ENCODE assay signal across 8 cellular contexts in the genomic region with DNA sequence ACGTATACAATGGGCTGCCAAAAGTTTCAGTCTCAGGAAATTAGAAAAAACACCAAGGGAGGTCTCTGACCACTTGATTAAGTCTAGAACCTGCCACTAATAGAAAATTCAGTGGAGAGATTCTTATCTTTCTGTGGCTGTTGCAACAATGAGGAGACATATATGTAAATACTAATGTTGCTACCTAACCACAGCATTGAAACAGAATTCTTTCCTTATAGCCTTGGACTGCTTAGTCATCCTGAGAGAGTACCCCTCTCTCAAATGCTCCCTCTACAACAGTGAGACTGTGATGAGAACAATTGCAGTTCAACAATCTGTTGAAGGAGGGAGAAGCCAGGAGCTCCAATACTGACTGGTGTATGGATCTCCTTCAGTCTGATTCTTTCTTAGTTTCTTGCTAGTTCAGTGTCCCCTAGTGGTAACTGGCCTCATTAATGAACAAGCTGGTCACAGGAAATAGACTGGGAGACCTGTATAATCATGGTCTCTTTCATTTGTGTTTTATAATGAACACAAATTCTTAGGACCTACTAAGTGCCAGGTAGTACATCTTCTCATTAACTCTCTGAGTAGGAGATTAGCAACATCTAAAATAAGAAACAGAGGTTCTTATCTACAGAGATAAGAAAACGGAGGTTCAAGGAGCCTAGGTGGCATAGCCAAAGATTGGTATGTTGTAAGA.
DNase-seq lines count a peak whose midpoint lies in the region; ATAC-seq, FAIRE-seq and TF ChIP-seq lines count a peak whose summit lies in the region.

No MANE protein-coding gene starts in this region.

- DNase-seq in GM10248 (ENCODE audit: extremely low spot score): peak; percentile 40
- DNase-seq in HCT116 (ENCODE audit: low read depth, low spot score): peak; percentile 71
- peak; percentile 62 for DNase-seq in LNCaP clone FGC (ENCODE audit: low read depth)
- peak; percentile 25 to 62 for DNase-seq in SHP77 (lab: John Stamatoyannopoulos, UW)
- DNase-seq in H1 (ENCODE audit: low read depth in 1 of 2, low spot score in 2 of 2): no peak
- peak in 1 of 2 donors; percentile 38 for DNase-seq in memory B cell (ENCODE audit: low spot score in 2 of 2)
- DNase-seq in upper lobe of right lung: no peak

- no peaks in the 10 kb centered on the region for H3K23me2 ChIP-seq in H1 (ENCODE audit: low read depth, low read length)

- H3K27ac ChIP-seq in 22Rv1 (no peak overlapping the region; the same call in 1 of the 2 replicates), HCT116 (ENCODE audit: low read depth, low read length) (peak overlapping the region; percentile 21; the same call in 1 of the 2 replicates), H1 (ENCODE audit: low read depth, low read length) (no peak overlapping the region), upper lobe of right lung (peak overlapping the region; percentile 24)

- H4K91ac ChIP-seq in H1 (replicated peaks; ENCODE audit: insufficient read length, low read length): peak overlapping the region; percentile 38

- no peak overlapping the region for H2AK5ac ChIP-seq in H1 (ENCODE audit: low read depth, low read length)

- BruUV-seq in HCT116 (replicated peaks; lab: Mats Ljungman, UMichigan): no TSS peak

- peak; percentile 78 for ATAC-seq in HCT116
- ATAC-seq in memory B cell (ENCODE audit: low read depth): peak; percentile 87
- peak; percentile 95 for ATAC-seq in upper lobe of right lung

- no peak overlapping the region for H2BK5ac ChIP-seq in H1 (ENCODE audit: low read depth, low read length)

- no peak for TF ChIP-seq POLR2A in HCT116 (IDR thresholded peaks at IDR 0.05; ENCODE audit: borderline replicate concordance, extremely low read depth, insufficient read depth, insufficient read length)
- no peak for TF ChIP-seq POLR2A in H1 (IDR thresholded peaks at IDR 0.05; ENCODE audit: control extremely low read depth in 1 of 2, low read depth in 2 of 2, low read length in 2 of 2)

- TF ChIP-seq RAD21 in HCT116 (IDR thresholded peaks at IDR 0.05; ENCODE audit: low read depth): peak; percentile 93
- peak; percentile 84 for TF ChIP-seq RAD21 in H1 (IDR thresholded peaks at IDR 0.05 in 1 of 2, conservative IDR thresholded peaks at IDR 0.05 in 1 of 2; ENCODE audit: low read depth in 2 of 2, low read length in 2 of 2)

- no peak overlapping the region for H2BK120ac ChIP-seq in H1 (replicated peaks; ENCODE audit: low read depth, low read length)

- no peak overlapping the region for H4K5ac ChIP-seq in H1 (ENCODE audit: insufficient read length, low read depth, low read length)

- no peak overlapping the region for H2BK20ac ChIP-seq in H1 (ENCODE audit: low read length)

- no peak overlapping the region for H3K23ac ChIP-seq in H1 (ENCODE audit: insufficient read length)

- H4K8ac ChIP-seq in H1 (ENCODE audit: extremely low read depth, insufficient read depth, low read length): no peak overlapping the region

- H2AFZ ChIP-seq in HCT116 (ENCODE audit: low read depth, low read length, poor library complexity, severe bottlenecking) (no peak overlapping the region), H1 (ENCODE audit: low read length) (no peak overlapping the region)

- H3K79me2 ChIP-seq in HCT116 (ENCODE audit: insufficient read depth, low read length): no peaks in the 10 kb centered on the region
- no peaks in the 10 kb centered on the region for H3K79me2 ChIP-seq in H1 (ENCODE audit: control insufficient read depth in 1 of 2, insufficient read depth in 2 of 2, low read length in 2 of 2)

- CTCF ChIA-PET in GM10248 (lab: Yijun Ruan, JAX): interaction anchor here (0.6 to 2.0 kb wide), 13 partner anchors 9 to 670 kb away, joined by 3 to 9 read pairs (median 3); no protein-coding TSS in a partner anchor
- CTCF ChIA-PET in HCT116 (lab: Charles Lee): interaction anchor here (0.6 to 2.1 kb wide), 12 partner anchors 10 to 536 kb away, joined by 3 to 8 read pairs (median 4); no protein-coding TSS in a partner anchor
- CTCF ChIA-PET in H1 (lab: Charles Lee; ENCODE audit: partially characterized antibody): interaction anchor here (0.5 to 1.4 kb wide), 20 partner anchors 9 to 591 kb away, joined by 3 to 9 read pairs (median 3); no protein-coding TSS in a partner anchor

- H3K4me1 Mint-ChIP-seq in memory B cell: peaks cover 26% of the 10 kb centered on the region

- peak overlapping the region; percentile 29 for H3K4me2 ChIP-seq in HCT116 (ENCODE audit: low read length)
- H3K4me2 ChIP-seq in H1 (ENCODE audit: insufficient read depth in 1 of 2, low read depth in 2 of 2, low read length in 2 of 2): no peak overlapping the region

- peak overlapping the region; percentile 61 for H3K4me3 Mint-ChIP-seq in memory B cell

- 79% methylated on average over 2 of the region's 2 CpGs; no CpG with 5 or more reads in 1 of the 2 experiments for WGBS in H1 (ENCODE audit: extremely low coverage in 1 of 2, insufficient coverage in 1 of 2, insufficient read length in 1 of 2, insufficient replicate concordance in 2 of 2, low coverage in 1 of 2, low lambda C conversion rate in 2 of 2, missing lambda C conversion rate in 1 of 2), 2 experiments

- peak overlapping the region; percentile 20; the same call in 1 of the 2 replicates for H3K9ac ChIP-seq in HCT116 (ENCODE audit: low read length)
- no peak overlapping the region for H3K9ac ChIP-seq in H1 (replicated peaks in 1 of 4; ENCODE audit: extremely low read depth in 1 of 4, low read depth in 3 of 4, low read length in 3 of 4)

- H4K20me1 ChIP-seq in HCT116 (ENCODE audit: insufficient read depth) (no peaks in the 10 kb centered on the region), H1 (replicated peaks in 1 of 2; ENCODE audit: control insufficient read depth in 1 of 2, insufficient read depth in 2 of 2, low read length in 2 of 2) (no peaks in the 10 kb centered on the region)

- no peak overlapping the region for H3K4ac ChIP-seq in H1 (replicated peaks; ENCODE audit: insufficient read length, low read depth, low read length)

- H3K27ac Mint-ChIP-seq in memory B cell: peak overlapping the region; percentile 45

- RAD21 ChIA-PET in HCT116 (lab: Charles Lee; ENCODE audit: low non-redundant PET in 1 of 2, low total read pairs in 2 of 2, uncharacterized antibody in 2 of 2, unreplicated experiment in 2 of 2): interaction anchor here in 1 of 2 experiments (0.6 to 1.0 kb wide), 3 partner anchors 219 to 278 kb away, joined by 3 to 4 read pairs (median 3); no protein-coding TSS in a partner anchor

- no peaks in the 10 kb centered on the region for H3K9me2 ChIP-seq in HCT116 (ENCODE audit: insufficient read depth)

- TF ChIP-seq EP300 in H1 (IDR thresholded peaks at IDR 0.05; ENCODE audit: borderline replicate concordance in 1 of 2, low read depth in 2 of 2, low read length in 2 of 2): no peak

- H3K56ac ChIP-seq in H1 (replicated peaks; ENCODE audit: insufficient read length, low read depth, low read length): no peak overlapping the region

- H3K9me3 Mint-ChIP-seq in memory B cell: no peaks in the 10 kb centered on the region

- H3K4me3 ChIP-seq in HCT116 (replicated peaks in 1 of 2; ENCODE audit: low read depth in 1 of 2, low read length in 2 of 2) (no peak overlapping the region), LNCaP clone FGC (ENCODE audit: low read depth, low read length) (no peak overlapping the region), H1 (ENCODE audit: extremely low read depth in 1 of 4, insufficient read depth in 2 of 4, low read depth in 3 of 4, low read length in 4 of 4) (no peak overlapping the region), upper lobe of right lung (no peak overlapping the region)

- H3K36me3 ChIP-seq in HCT116 (ENCODE audit: control insufficient read depth in 1 of 2, insufficient read depth in 2 of 2, low read length in 2 of 2): no peaks in the 10 kb centered on the region
- H3K36me3 ChIP-seq in H1 (ENCODE audit: control insufficient read depth in 2 of 4, insufficient read depth in 4 of 4, low read length in 3 of 4): no peaks in the 10 kb centered on the region
- H3K36me3 ChIP-seq in upper lobe of right lung: no peaks in the 10 kb centered on the region

- H3K36me3 Mint-ChIP-seq in memory B cell: no peaks in the 10 kb centered on the region

- TF ChIP-seq CTCF in 22Rv1 (IDR thresholded peaks at IDR 0.05) (peak; percentile 88), GM10248 (IDR thresholded peaks at IDR 0.05; ENCODE audit: control extremely low read depth, extremely low read depth, low read depth, missing control alignments) (peak; percentile 81), HCT116 (IDR thresholded peaks at IDR 0.05 in 2 of 3, conservative IDR thresholded peaks at IDR 0.05 in 1 of 3; ENCODE audit: borderline replicate concordance in 1 of 3, insufficient read depth in 1 of 3, low read depth in 2 of 3, low read length in 2 of 3) (peak; percentile 69 to 87 (median 73); a peak in 5 of 6 replicates), LNCaP clone FGC (IDR thresholded peaks at IDR 0.05; ENCODE audit: control insufficient read depth, extremely low read depth, insufficient read depth) (peak; percentile 86), H1 (IDR thresholded peaks at IDR 0.05; ENCODE audit: control extremely low read depth in 1 of 3, insufficient read depth in 1 of 3, low read depth in 1 of 3, low read length in 3 of 3) (peak in 2 of 3 experiments; percentile 65 to 80; a peak in 3 of 4 replicates), upper lobe of right lung (IDR thresholded peaks at IDR 0.05) (peak; percentile 86)

- no peaks in the 10 kb centered on the region for H3K9me3 ChIP-seq in HCT116 (ENCODE audit: control insufficient read depth in 1 of 2, insufficient read depth in 1 of 2, low read depth in 1 of 2, low read length in 2 of 2)
- no peaks in the 10 kb centered on the region for H3K9me3 ChIP-seq in H1 (ENCODE audit: insufficient read depth in 2 of 2, low read depth in 1 of 2, low read length in 1 of 2)
- no peaks in the 10 kb centered on the region for H3K9me3 ChIP-seq in upper lobe of right lung

- H3K27me3 ChIP-seq in HCT116 (ENCODE audit: insufficient read depth, low read length) (no peaks in the 10 kb centered on the region), H1 (replicated peaks in 1 of 4; ENCODE audit: control insufficient read depth in 3 of 4, extremely low read depth in 1 of 4, insufficient read depth in 3 of 4, low read length in 3 of 4) (no peaks in the 10 kb centered on the region), upper lobe of right lung (no peaks in the 10 kb centered on the region)

- peaks cover 53 to 65% of the 10 kb centered on the region in 2 experiments for H3K4me1 ChIP-seq in HCT116 (ENCODE audit: control insufficient read depth in 1 of 2, insufficient read depth in 2 of 2, low read length in 2 of 2)
- no peaks in the 10 kb centered on the region; a peak in 1 of 7 replicates for H3K4me1 ChIP-seq in H1 (replicated peaks in 1 of 4; ENCODE audit: control insufficient read depth in 3 of 4, insufficient read depth in 4 of 4, low read length in 3 of 4)
- peaks cover 16% of the 10 kb centered on the region for H3K4me1 ChIP-seq in upper lobe of right lung

- peak; percentile 58 for FAIRE-seq in H1 (lab: Jason Lieb, UNC)

- H3K18ac ChIP-seq in H1 (ENCODE audit: extremely low read depth, low read length): 0 out of 2 replicates have a peak overlapping the region, but pooled peaks have one; percentile 28

- no peak overlapping the region for H2BK15ac ChIP-seq in H1 (ENCODE audit: low read length)

- H3K27me3 Mint-ChIP-seq in memory B cell: no peaks in the 10 kb centered on the region

- H3K14ac ChIP-seq in H1 (ENCODE audit: insufficient read length): no peak overlapping the region

- H2BK12ac ChIP-seq in H1 (ENCODE audit: low read depth, low read length): no peak overlapping the region

- no peaks in the 10 kb centered on the region for H3K79me1 ChIP-seq in H1 (ENCODE audit: low read depth, low read length)

- intact Hi-C loops in HCT116 (cut with micrococcal nuclease) (loop anchor here (2.0 to 10.0 kb wide), 5 partner anchors 109 to 304 kb away; a partner anchor contains a TSS), upper lobe of right lung (cut with DNase I) (loop anchor here (10.0 kb wide), 1 partner anchor 297 kb away; no protein-coding TSS in a partner anchor)

- POLR2A ChIA-PET in GM10248 (lab: Yijun Ruan, JAX): no interaction called here
- POLR2A ChIA-PET in HCT116 (lab: Charles Lee): interaction anchor here (0.7 to 1.1 kb wide), 3 partner anchors 105 to 286 kb away, joined by 3 to 7 read pairs (median 4); no protein-coding TSS in a partner anchor
- POLR2A ChIA-PET in H1 (lab: Charles Lee; ENCODE audit: partially characterized antibody): interaction anchor here (1.1 to 2.1 kb wide), 3 partner anchors 288 to 302 kb away, joined by 3 to 13 read pairs (median 4); no protein-coding TSS in a partner anchor

Comparison
In these comparisons a context has a peak if more than half of its experiments do, and no peak if none do; other contexts are left out.
1. H3K27ac ChIP-seq: peak in HCT116 (single experiment) and upper lobe of right lung (single experiment); none in 22Rv1 (single experiment) and H1 (single experiment).
2. DNase-seq: peak in GM10248 (single experiment), HCT116 (single experiment), LNCaP clone FGC (single experiment) and SHP77 (2 of 2); none in H1 (0 of 2) and upper lobe of right lung (single experiment).
3. Peak in every context shown above with its lines, with median percentiles within 50 percentile points of each other: CTCF ChIP-seq and ATAC-seq.